Comparison of ENCODE assay signal across 12 cellular contexts in the genomic region with DNA sequence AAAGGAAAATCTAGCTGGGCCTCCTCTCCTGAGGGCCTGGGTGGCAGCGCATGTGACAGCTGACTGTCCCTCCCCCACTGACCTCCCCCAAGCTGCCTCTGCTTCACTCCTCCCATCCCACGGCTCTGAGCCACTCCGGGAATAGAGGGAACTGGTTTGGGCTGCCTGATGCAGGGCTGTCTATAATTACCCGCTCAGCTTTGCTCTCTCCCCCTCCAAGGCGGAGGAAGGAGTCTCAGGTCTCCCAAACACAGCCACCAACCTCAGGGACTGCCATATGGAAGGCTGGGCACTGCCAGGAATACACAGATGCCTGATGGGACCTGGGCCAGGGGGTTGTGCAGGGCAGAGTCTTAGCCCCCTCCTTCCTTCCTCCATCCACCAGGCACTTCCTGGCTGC. TPM values are rescaled to one million over a fixed set of nuclear protein-coding genes. Genes with fewer than 3 reads are reported as not detected.
DNase-seq lines count a peak whose midpoint lies in the region; ATAC-seq and TF ChIP-seq lines count a peak whose summit lies in the region.
"Had no signal": no experiment of that assay in that cellular context is flagged by ENCODE, and none has a peak within 500 bp of the region (broad histone marks: within the 10 kb centered on the region; RNA-seq: fewer than 3 reads in every experiment).

No MANE protein-coding gene starts in this region.

- peaks cover 60% of the 10 kb centered on the region for H3K4me1 ChIP-seq in lower lobe of right lung
- peaks cover 57 to 67% (median 64%) of the 10 kb centered on the region in 4 donors for H3K4me1 ChIP-seq in stomach
- no peaks in the 10 kb centered on the region for H3K4me1 ChIP-seq in Karpas-422 (ENCODE audit: low read length)

- TF ChIP-seq EP300 in stomach (IDR thresholded peaks at IDR 0.05), result no peak

- no peak overlapping the region for H3K4me3 ChIP-seq in lower lobe of right lung
- no peak overlapping the region for H3K4me3 ChIP-seq in stomach
- no peak overlapping the region for H3K4me3 ChIP-seq in Karpas-422 (ENCODE audit: low read length)

- ATAC-seq in lower lobe of right lung, result no peak
- ATAC-seq in HG03342 (IDR thresholded peaks at IDR 0.05; ENCODE audit: unreplicated experiment), result no peak
- ATAC-seq in HG03442 (IDR thresholded peaks at IDR 0.05; ENCODE audit: unreplicated experiment), result no peak
- ATAC-seq: left lobe of liver had no signal

- peaks cover 48% of the 10 kb centered on the region for H3K36me3 ChIP-seq in lower lobe of right lung
- peaks cover 17 to 46% (median 42%) of the 10 kb centered on the region in 4 donors for H3K36me3 ChIP-seq in stomach
- 0 out of 2 replicates have a peak, but pooled peaks cover 3% of the 10 kb centered on the region for H3K36me3 ChIP-seq in Karpas-422 (ENCODE audit: insufficient read depth, low read length)

- peaks cover 16% of the 10 kb centered on the region for H4K20me1 ChIP-seq in Karpas-422 (ENCODE audit: insufficient read depth, low read depth, low read length)

- peak overlapping the region; percentile 18 for H3K27ac ChIP-seq in lower lobe of right lung
- peak overlapping the region in 4 of 5 donors; percentile 2 to 70 (median 52) for H3K27ac ChIP-seq in stomach
- no peak overlapping the region for H3K27ac ChIP-seq in Karpas-422 (ENCODE audit: low read length)
- H3K27ac ChIP-seq: HL-60 had no signal

- WGBS in stomach, 5 donors, result 38 to 55% (median 49%) methylated on average over 5 of the region's 5 CpGs

- peaks cover 60% of the 10 kb centered on the region for H3K79me2 ChIP-seq in Karpas-422 (ENCODE audit: low read length)

- no peak overlapping the region for H2AFZ ChIP-seq in Karpas-422 (ENCODE audit: low read length)

- TF ChIP-seq CTCF in lower lobe of right lung (IDR thresholded peaks at IDR 0.05), result no peak
- no peak for TF ChIP-seq CTCF in stomach (IDR thresholded peaks at IDR 0.05)

- no peak overlapping the region for H3K9ac ChIP-seq in Karpas-422 (ENCODE audit: low read length)

- H3K9me3 ChIP-seq in lower lobe of right lung (no peaks in the 10 kb centered on the region), stomach (no peaks in the 10 kb centered on the region), Karpas-422 (ENCODE audit: low read length) (no peaks in the 10 kb centered on the region)

- DNase-seq in NCI-H2171 (lab: John Stamatoyannopoulos, UW), result peak; percentile 86
- DNase-seq in cerebellar cortex (ENCODE audit: low spot score), result peak; percentile 94
- no peak for DNase-seq in lower lobe of right lung
- no peak for DNase-seq in stomach
- no peak for DNase-seq in central memory CD4-positive, alpha-beta T cell
- DNase-seq in Karpas-422, result no peak
- DNase-seq: DMS153 had no signal

- TF ChIP-seq POLR2A in stomach (IDR thresholded peaks at IDR 0.05), result no peak

- no peaks in the 10 kb centered on the region for H3K9me2 ChIP-seq in Karpas-422 (replicated peaks; ENCODE audit: insufficient read depth, low read length)

- H3K27me3 ChIP-seq in lower lobe of right lung (ENCODE audit: low read depth), result no peaks in the 10 kb centered on the region
- no peaks in the 10 kb centered on the region for H3K27me3 ChIP-seq in stomach
- H3K27me3 ChIP-seq in Karpas-422 (ENCODE audit: low read length), result no peaks in the 10 kb centered on the region

- intact Hi-C loops in lower lobe of right lung (cut with DNase I), result no loop called here
- intact Hi-C loops in stomach (cut with DNase I; ENCODE audit: low total_unique reads), result no loop called here

- no peak overlapping the region for H3K4me2 ChIP-seq in Karpas-422 (ENCODE audit: low read depth, low read length, poor library complexity, severe bottlenecking)

RNA-seq across cellular contexts. Expression of a gene that starts 7.8 kb away (rescaled TPM):
- total RNA-seq in lower lobe of right lung (115 TPM), stomach (100 to 1,000 TPM in 3 of 5 donors, 10 to 100 TPM in 2; 46.1 to 170 (median 139) TPM)
- polyA plus RNA-seq in stomach, result 100 to 1,000 TPM in 2 of 3 donors, 10 to 100 TPM in 1; 91.1 to 107 (median 105) TPM
- 60.8 and 88.9 TPM in 2 replicates for total RNA-seq in Karpas-422 (2014; rRNA removed; shearing (Covaris generic); ENCODE audit: low replicate concordance)

RNA-seq across cellular contexts. Expression of a gene that starts 23.0 kb away (rescaled TPM):
- total RNA-seq in lower lobe of right lung, result 14.5 TPM
- total RNA-seq in stomach, result 10 to 100 TPM in 3 of 5 donors, 1 to 10 TPM in 2; 3.2 to 28.0 (median 18.3) TPM
- polyA plus RNA-seq in stomach, result 10 to 100 TPM in 2 of 3 donors, 1 to 10 TPM in 1; 6.4 to 23.4 (median 21.5) TPM
- total RNA-seq in Karpas-422 (2014; rRNA removed; shearing (Covaris generic); ENCODE audit: low replicate concordance), result 6.2 and 11.1 TPM in 2 replicates

RNA-seq across cellular contexts. Expression of a gene that starts 35.3 kb away (rescaled TPM):
- total RNA-seq in lower lobe of right lung, result 0.27 TPM
- 10 to 100 TPM in 1 of 5 donors, 1 to 10 TPM in 3, under 1 TPM in 1; 0.73 to 17.9 (median 6.4) TPM for total RNA-seq in stomach
- polyA plus RNA-seq in stomach, result under 1 TPM; 0.12 to 0.60 (median 0.46) TPM
- total RNA-seq in Karpas-422 (2014; rRNA removed; shearing (Covaris generic); ENCODE audit: low replicate concordance), result 0.22 TPM in 1 of 2 replicates, not detected in the other
- total RNA-seq: T-helper 1 cell treated with Interleukin-12 subunit alpha and Interleukin-12 subunit beta and Interleukin-4 antibody, amounts not matched to agents 30 ng/mL and 1 ng/mL, for 36 hours had no signal

Comparison
In these comparisons a context has a peak if more than half of its experiments do, and no peak if none do; other contexts are left out.
1. DNase-seq: peak in NCI-H2171 (single experiment) and cerebellar cortex (single experiment); none in lower lobe of right lung (single experiment), stomach (single experiment), central memory CD4-positive, alpha-beta T cell (single experiment) and Karpas-422 (single experiment).